Comparison of ENCODE assay signal across 25 cellular contexts in genomic region chr5:1281038-1281882, GRCh38. TPM values are rescaled to one million over a fixed set of nuclear protein-coding genes. Genes with fewer than 3 reads are reported as not detected.
"Had no signal": no experiment of that assay in that cellular context is flagged by ENCODE, and none has a peak within 500 bp of the region (broad histone marks: within the 10 kb centered on the region; RNA-seq: fewer than 3 reads in every experiment).

No MANE protein-coding gene starts in this region.

- H3K36me3 Mint-ChIP-seq: T-cell, type B pancreatic cell had no signal

- H3K27me3 ChIP-seq: heart left ventricle had no signal

- H3K4me1 Mint-ChIP-seq: activated naive CD8-positive, alpha-beta T cell treated with anti-CD3 and anti-CD28 coated beads for 36 hours had no signal

- H3K9me3 Mint-ChIP-seq: activated naive CD8-positive, alpha-beta T cell treated with anti-CD3 and anti-CD28 coated beads for 36 hours; activated T-helper 2 cell treated with anti-CD3 and anti-CD28 coated beads, Interferon-gamma antibody, Interleukin-2, Interleukin-4, amounts not matched to agents 10 μg/mL and 5 μg/mL and 100 μg/mL, durations not matched to agents 14 hours and 24 hours and 36 hours; T-cell; type B pancreatic cell had no signal

- H3K27ac Mint-ChIP-seq: activated naive CD8-positive, alpha-beta T cell treated with anti-CD3 and anti-CD28 coated beads for 36 hours; activated T-helper 2 cell treated with anti-CD3 and anti-CD28 coated beads, Interferon-gamma antibody, Interleukin-2, Interleukin-4, amounts not matched to agents 10 μg/mL and 5 μg/mL and 100 μg/mL, durations not matched to agents 14 hours and 24 hours and 36 hours; T-cell; type B pancreatic cell had no signal

- H3K9me3 ChIP-seq: thoracic aorta had no signal

- H3K27me3 Mint-ChIP-seq: activated naive CD8-positive, alpha-beta T cell treated with anti-CD3 and anti-CD28 coated beads for 36 hours; T-cell; type B pancreatic cell had no signal

- H3K4me3 ChIP-seq: heart left ventricle, smooth muscle cell, thoracic aorta had no signal

- H3K4me3 Mint-ChIP-seq: activated naive CD8-positive, alpha-beta T cell treated with anti-CD3 and anti-CD28 coated beads for 36 hours; activated T-cell treated with anti-CD3 and anti-CD28 coated beads, Interleukin-2, amount 50 U/mL, for 4 hours; T-cell; type B pancreatic cell had no signal

- H3K36me3 ChIP-seq: heart left ventricle, thoracic aorta had no signal

- H3K4me2 ChIP-seq: smooth muscle cell had no signal

- H3K27ac ChIP-seq: heart left ventricle, thoracic aorta had no signal

- ATAC-seq: activated T-cell treated with anti-CD3 and anti-CD28 coated beads, Interleukin-2, amount 50 U/mL, for 4 hours; sciatic nerve; T-cell had no signal

- DNase-seq: activated CD4-positive, alpha-beta T cell treated with anti-CD3 and anti-CD28 coated beads, Interleukin-2, amount 50 U/mL, for 4 hours; activated CD8-positive, alpha-beta memory T cell treated with anti-CD3 and anti-CD28 coated beads for 24 hours; activated CD8-positive, alpha-beta memory T cell treated with anti-CD3 and anti-CD28 coated beads, Interleukin-2, amount 50 U/mL, for 4 hours; activated naive CD4-positive, alpha-beta T cell treated with Interleukin-2 at 50 U/mL for 16 hours; activated naive CD8-positive, alpha-beta T cell treated with anti-CD3 and anti-CD28 coated beads for 36 hours; activated T-cell treated with anti-CD3 and anti-CD28 coated beads, Interleukin-2, amount 50 U/mL, for 4 hours; amniotic stem cell; cerebellar nuclear complex; cortex of kidney; occipital lobe; stimulated activated CD4-positive, alpha-beta T cell treated with anti-CD3 and anti-CD28 coated beads, Interleukin-4, amount 100 ng/mL, for 1 hour; stimulated activated naive CD4-positive, alpha-beta T cell; T-cell had no signal

- H3K4me1 ChIP-seq: heart left ventricle had no signal

RNA-seq across cellular contexts. Expression of gene TERT, which starts 13.6 kb away (rescaled TPM):
- total RNA-seq: bronchial epithelial cell, epithelial cell of proximal tubule, fibroblast of villous mesenchyme, heart left ventricle, occipital lobe, renal cortical epithelial cell, smooth muscle cell, thoracic aorta had no signal
- polyA plus RNA-seq: heart left ventricle, neural cell, smooth muscle cell had no signal

RNA-seq across cellular contexts. Expression of gene SLC6A18, which starts 56.1 kb away (rescaled TPM):
- total RNA-seq: activated naive CD8-positive, alpha-beta T cell treated with anti-CD3 and anti-CD28 coated beads for 36 hours; activated T-cell treated with anti-CD3 and anti-CD28 coated beads, Interleukin-2, amount 50 U/mL, for 4 hours; activated T-helper 2 cell treated with anti-CD3 and anti-CD28 coated beads, Interferon-gamma antibody, Interleukin-2, Interleukin-4, amounts not matched to agents 10 μg/mL and 5 μg/mL and 100 μg/mL, durations not matched to agents 14 hours and 24 hours and 36 hours; bronchial epithelial cell; epithelial cell of proximal tubule; fibroblast of villous mesenchyme; heart left ventricle; myocyte; occipital lobe; renal cortical epithelial cell; sciatic nerve; smooth muscle cell; T-cell; thoracic aorta had no signal
- polyA plus RNA-seq: heart left ventricle, neural cell, smooth muscle cell had no signal
